8 cellular contexts compared by ENCODE assay signal in the genomic region with DNA sequence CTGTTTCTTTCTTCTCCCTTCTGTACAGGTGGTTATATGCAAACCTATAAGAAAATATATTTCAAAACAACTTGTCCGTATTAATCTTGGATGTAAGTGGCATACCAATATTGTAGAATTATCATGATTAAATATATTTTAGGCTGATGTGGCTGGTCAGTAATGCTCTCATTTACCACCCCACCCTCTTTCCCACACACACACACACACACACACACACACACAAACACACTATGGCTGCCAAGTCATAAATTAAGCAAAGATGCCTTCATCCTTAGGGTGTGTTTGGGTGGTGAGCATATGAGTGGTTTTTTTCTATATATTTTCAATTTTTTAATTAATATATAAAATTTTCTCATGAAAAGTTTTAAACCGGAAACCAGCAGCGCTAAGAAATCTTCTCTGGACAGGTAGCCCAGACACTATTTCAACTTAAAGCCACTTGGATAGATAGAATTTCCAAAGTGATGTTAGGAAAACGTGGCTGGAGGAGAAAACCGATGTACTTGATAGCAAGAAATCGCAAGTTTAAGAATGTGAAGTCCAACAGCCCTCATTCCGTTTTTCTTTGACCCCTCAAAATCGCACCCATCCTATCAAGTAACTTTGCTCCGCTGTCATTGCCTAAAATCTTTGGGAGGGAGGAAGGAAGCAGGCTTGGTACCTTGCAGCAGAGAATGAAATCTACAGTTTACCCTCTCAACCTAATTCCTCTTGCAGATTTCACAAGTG.
DNase-seq lines count a peak whose midpoint lies in the region; ATAC-seq and TF ChIP-seq lines count a peak whose summit lies in the region.

No MANE protein-coding gene starts in this region.

- no peaks in the 10 kb centered on the region for H3K36me3 ChIP-seq in RWPE2 (ENCODE audit: low read depth)

- H3K27ac Mint-ChIP-seq in progenitor cell of endocrine pancreas, result peak overlapping the region; percentile 95

- no peak for TF ChIP-seq CTCF in RWPE2 (IDR thresholded peaks at IDR 0.05; ENCODE audit: poor library complexity, severe bottlenecking)
- no peak for TF ChIP-seq CTCF in progenitor cell of endocrine pancreas (IDR thresholded peaks at IDR 0.05; ENCODE audit: unreplicated experiment)

- H3K9me3 ChIP-seq in RWPE2 (ENCODE audit: severe bottlenecking), result no peaks in the 10 kb centered on the region

- H3K4me3 ChIP-seq in RWPE2 (ENCODE audit: severe bottlenecking), result peak overlapping the region; percentile 48

- no peaks in the 10 kb centered on the region for H3K9me3 Mint-ChIP-seq in progenitor cell of endocrine pancreas (ENCODE audit: low read depth)

- no peaks in the 10 kb centered on the region for H3K27me3 ChIP-seq in RWPE2 (ENCODE audit: insufficient read depth, poor library complexity, severe bottlenecking)

- H3K4me3 Mint-ChIP-seq in progenitor cell of endocrine pancreas (ENCODE audit: low read depth), result peak overlapping the region; percentile 97

- DNase-seq in GF-D8 (lab: John Stamatoyannopoulos, UW) (peak; percentile 15), RWPE2 (ENCODE audit: low spot score) (no peak), fibroblast of gingiva (ENCODE audit: low read depth) (peak; percentile 26), progenitor cell of endocrine pancreas (ENCODE audit: low spot score, unreplicated experiment) (no peak), amygdala (lab: John Stamatoyannopoulos, UW) (no peak), NCI-H82 (lab: John Stamatoyannopoulos, UW) (no peak)

- H3K27me3 Mint-ChIP-seq in progenitor cell of endocrine pancreas, result no peaks in the 10 kb centered on the region

- H3K36me3 Mint-ChIP-seq in progenitor cell of endocrine pancreas (ENCODE audit: insufficient read depth), result peaks cover 8% of the 10 kb centered on the region

- ATAC-seq in RWPE2 (ENCODE audit: low read depth) (peak; percentile 5; the same call in 2 of the 3 replicates), HG03442 (IDR thresholded peaks at IDR 0.05; ENCODE audit: unreplicated experiment) (no peak), GM19395 (IDR thresholded peaks at IDR 0.05; ENCODE audit: unreplicated experiment) (no peak)

- H3K4me1 ChIP-seq in RWPE2 (ENCODE audit: insufficient read depth, poor library complexity, severe bottlenecking), result peaks cover 24% of the 10 kb centered on the region

- peaks cover 30% of the 10 kb centered on the region for H3K4me1 Mint-ChIP-seq in progenitor cell of endocrine pancreas (ENCODE audit: low read depth)

- no peak overlapping the region for H3K27ac ChIP-seq in RWPE2 (ENCODE audit: poor library complexity, severe bottlenecking)

Comparison
In these comparisons a context has a peak if more than half of its experiments do, and no peak if none do; other contexts are left out.
1. DNase-seq: peak in GF-D8 (single experiment) and fibroblast of gingiva (single experiment); none in RWPE2 (single experiment), progenitor cell of endocrine pancreas (single experiment), amygdala (0 of 56) and NCI-H82 (single experiment).